ENCODE assay signal across 14 cellular contexts in genomic region chr21:36744560-36745231, GRCh38. TPM values are rescaled to one million over a fixed set of nuclear protein-coding genes. Genes with fewer than 3 reads are reported as not detected.
A peak's percentile ranks its signal among the peaks of the same experiment; 100 is the strongest.
DNase-seq lines count a peak whose midpoint lies in the region; ATAC-seq, FAIRE-seq and TF ChIP-seq lines count a peak whose summit lies in the region.
"Had no signal": no experiment of that assay in that cellular context is flagged by ENCODE, and none has a peak within 500 bp of the region (broad histone marks: within the 10 kb centered on the region; RNA-seq: fewer than 3 reads in every experiment).

No MANE protein-coding gene starts in this region.

- peaks cover 25% of the 10 kb centered on the region for H3K4me1 Mint-ChIP-seq in neural crest cell

- ATAC-seq in HG02678 (IDR thresholded peaks at IDR 0.05; ENCODE audit: unreplicated experiment), result no peak

- DNase-seq in DMS153 treated with DMSO at 0.1 percent for 48 hours (lab: John Stamatoyannopoulos, UW; ENCODE audit: unreplicated experiment) (peak; percentile 46), NCI-H2107 treated with DMSO at 0.1 percent for 48 hours (lab: John Stamatoyannopoulos, UW; ENCODE audit: unreplicated experiment) (peak; percentile 67), dermis blood vessel endothelial cell (peak; percentile 31), neural crest cell (ENCODE audit: low read depth, low spot score) (no peak), HAP-1 (ENCODE audit: low spot score in 2 of 2) (no peak), GM12891 (ENCODE audit: insufficient read length, low spot score) (no peak), SKM-1 treated with dmso at 0.1 percent for 144 hours (lab: John Stamatoyannopoulos, UW; ENCODE audit: unreplicated experiment) (no peak)
- DNase-seq: activated CD4-positive, CD25-positive, alpha-beta regulatory T cell treated with anti-CD3 and anti-CD28 coated beads, Interleukin-2, amount 50 U/mL, for 72 hours; DND-41; NCI-H2171 treated with DMSO at 0.1 percent for 48 hours; uterus had no signal

- no peaks in the 10 kb centered on the region for H3K36me3 ChIP-seq in HAP-1 (replicated peaks)
- H3K36me3 ChIP-seq: uterus had no signal

- peaks cover 11% of the 10 kb centered on the region for H3K4me1 ChIP-seq in HAP-1

- in situ Hi-C loops in HAP-1 (cut with MboI; ENCODE audit: low sequenced_read_pairs), result no loop called here

- H3K36me3 Mint-ChIP-seq in neural crest cell (ENCODE audit: low read depth), result no peaks in the 10 kb centered on the region

- H3K27me3 ChIP-seq in HAP-1 (ENCODE audit: low read depth), result no peaks in the 10 kb centered on the region

- peaks cover 37% of the 10 kb centered on the region for H3K27me3 Mint-ChIP-seq in neural crest cell (ENCODE audit: low read depth)

- no peak for TF ChIP-seq CTCF in neural crest cell (conservative IDR thresholded peaks at IDR 0.05)

- FAIRE-seq in GM12891 (lab: Jason Lieb, UNC), result no peak

- H3K9me3 Mint-ChIP-seq in neural crest cell, result no peaks in the 10 kb centered on the region
- H3K9me3 Mint-ChIP-seq: dendritic cell treated with granulocyte-macrophage colony-stimulating factor and Interleukin-4, amounts not matched to agents 40 ng/mL and 50 ng/mL, for 4 days had no signal

- H3K9me3 ChIP-seq in HAP-1, result no peaks in the 10 kb centered on the region
- H3K9me3 ChIP-seq: uterus had no signal

- no peak overlapping the region for H3K4me3 ChIP-seq in HAP-1
- H3K4me3 ChIP-seq: uterus had no signal

- no peak overlapping the region for H3K27ac Mint-ChIP-seq in neural crest cell (ENCODE audit: unreplicated experiment)
- H3K27ac Mint-ChIP-seq: dendritic cell treated with granulocyte-macrophage colony-stimulating factor and Interleukin-4, amounts not matched to agents 40 ng/mL and 50 ng/mL, for 4 days; progenitor cell of endocrine pancreas had no signal

- no peak for TF ChIP-seq POLR2A in GM12891 (IDR thresholded peaks at IDR 0.05; ENCODE audit: low read depth, low read length)

- peak overlapping the region; percentile 57 for H3K4me3 Mint-ChIP-seq in neural crest cell
- H3K4me3 Mint-ChIP-seq: dendritic cell treated with granulocyte-macrophage colony-stimulating factor and Interleukin-4, amounts not matched to agents 40 ng/mL and 50 ng/mL, for 4 days had no signal

TF ChIP-seq in GM12891, 5 proteins besides CTCF, POLR2A, EP300 and RAD21:
- no peak for TF ChIP-seq POLR2AphosphoS5 (IDR thresholded peaks at IDR 0.05; ENCODE audit: low read depth, low read length)
- TF ChIP-seq TAF1 (IDR thresholded peaks at IDR 0.05; ENCODE audit: low read depth, low read length), result no peak
- TF ChIP-seq POU2F2 (IDR thresholded peaks at IDR 0.05; ENCODE audit: low read depth, low read length), result no peak
- TF ChIP-seq SPI1 (IDR thresholded peaks at IDR 0.05; ENCODE audit: low read depth, low read length), result no peak
- TF ChIP-seq PAX5 (IDR thresholded peaks at IDR 0.05; ENCODE audit: insufficient read depth, low read length, severe bottlenecking), result no peak

RNA-seq across cellular contexts. Expression of gene SIM2, which starts 45.8 kb away (rescaled TPM):
- total RNA-seq in dermis blood vessel endothelial cell, result under 0.01 and 0.05 TPM in 2 replicates
- total RNA-seq in neural crest cell, result not detected in 2 replicates
- 0.04 TPM for polyA plus RNA-seq in GM12891 (2012; ENCODE audit: low read depth, missing spikeins)

Comparison
In these comparisons a context has a peak if more than half of its experiments do, and no peak if none do; other contexts are left out.
1. DNase-seq: peak in DMS153 treated with DMSO at 0.1 percent for 48 hours (single experiment), NCI-H2107 treated with DMSO at 0.1 percent for 48 hours (single experiment) and dermis blood vessel endothelial cell (single experiment); none in neural crest cell (single experiment), HAP-1 (0 of 2), GM12891 (single experiment) and SKM-1 treated with dmso at 0.1 percent for 144 hours (single experiment).